In genomic region chrX:103774070-103774642, GRCh38 we compare ENCODE assay signal across 8 cellular contexts. TPM values are rescaled to one million over a fixed set of nuclear protein-coding genes. Genes with fewer than 3 reads are reported as not detected.
DNase-seq lines count a peak whose midpoint lies in the region; ATAC-seq and TF ChIP-seq lines count a peak whose summit lies in the region.

No MANE protein-coding gene starts in this region.

- no peak overlapping the region for H3K27ac Mint-ChIP-seq in MCF 10A (ENCODE audit: low read depth, unreplicated experiment)

- ATAC-seq in GM18517 (IDR thresholded peaks at IDR 0.05; ENCODE audit: unreplicated experiment) = no peak

- POLR2A ChIA-PET in MCF 10A (lab: Yijun Ruan, JAX) = interaction anchor here (0.6 to 0.8 kb wide), 2 partner anchors 19 to 164 kb away, joined by 3 to 4 read pairs; no protein-coding TSS in a partner anchor

- no peak overlapping the region for H3K4me3 Mint-ChIP-seq in MCF 10A (ENCODE audit: unreplicated experiment)

- TF ChIP-seq CTCF in MCF 10A (IDR thresholded peaks at IDR 0.05; ENCODE audit: unreplicated experiment) = peak; percentile 36

- no peaks in the 10 kb centered on the region for H3K9me3 Mint-ChIP-seq in MCF 10A (ENCODE audit: unreplicated experiment)

- BruUV-seq in MCF 10A (replicated peaks; lab: Mats Ljungman, UMichigan) = no TSS peak

- H3K27me3 Mint-ChIP-seq in MCF 10A (ENCODE audit: insufficient read depth, unreplicated experiment) = peaks cover 62% of the 10 kb centered on the region

- CTCF ChIA-PET in MCF 10A (lab: Yijun Ruan, JAX) = interaction anchor here (0.6 to 3.8 kb wide), 15 partner anchors 11 to 287 kb away, joined by 3 to 32 read pairs (median 4); partner anchors contain the start of gene TMEM31

- H3K36me3 Mint-ChIP-seq in MCF 10A (ENCODE audit: insufficient read depth, unreplicated experiment) = no peaks in the 10 kb centered on the region

- intact Hi-C loops in MCF 10A (cut with micrococcal nuclease) = loop anchor here (1.0 kb wide), 3 partner anchors 63 to 241 kb away; no protein-coding TSS in a partner anchor

- DNase-seq in DMS53 treated with DMSO at 0.1 percent for 48 hours (lab: John Stamatoyannopoulos, UW; ENCODE audit: unreplicated experiment) (peak; percentile 12), NAMALWA (ENCODE audit: low spot score) (peak; percentile 3), MCF 10A (ENCODE audit: unreplicated experiment) (peak; percentile 64), lung microvascular endothelial cell (ENCODE audit: low read depth in 2 of 2) (peak; percentile 57 to 77), GM19238 (ENCODE audit: insufficient read length, low spot score) (no peak)
- DNase-seq in activated CD4-positive, CD25-positive, alpha-beta regulatory T cell treated with anti-CD3 and anti-CD28 coated beads, Interleukin-2, amount 50 U/mL, for 72 hours = no peak
- no peak for DNase-seq in activated effector memory CD4-positive, alpha-beta T cell treated with Interleukin-2 at 50 U/mL for 16 hours

- no peaks in the 10 kb centered on the region for H3K4me1 Mint-ChIP-seq in MCF 10A (ENCODE audit: insufficient read depth, unreplicated experiment)

RNA-seq across cellular contexts. Expression of gene PLP1, which starts 2.5 kb away (rescaled TPM):
- total RNA-seq in MCF 10A (2022) (not detected in 2 replicates), lung microvascular endothelial cell (0.65 TPM in 1 of 2 replicates, not detected in the other)

RNA-seq across cellular contexts. Expression of gene RAB9B, which starts 57.9 kb away (rescaled TPM):
- total RNA-seq in MCF 10A (2022) = 0.07 TPM in 1 of 2 replicates, not detected in the other
- 0.60 and 0.65 TPM in 2 replicates for total RNA-seq in lung microvascular endothelial cell

Comparison
In these comparisons a context has a peak if more than half of its experiments do, and no peak if none do; other contexts are left out.
1. DNase-seq: peak in DMS53 treated with DMSO at 0.1 percent for 48 hours (single experiment), NAMALWA (single experiment), MCF 10A (single experiment) and lung microvascular endothelial cell (2 of 2); none in activated CD4-positive, CD25-positive, alpha-beta regulatory T cell treated with anti-CD3 and anti-CD28 coated beads, Interleukin-2, amount 50 U/mL, for 72 hours (single experiment), activated effector memory CD4-positive, alpha-beta T cell treated with Interleukin-2 at 50 U/mL for 16 hours (single experiment) and GM19238 (single experiment).